In the genomic region with DNA sequence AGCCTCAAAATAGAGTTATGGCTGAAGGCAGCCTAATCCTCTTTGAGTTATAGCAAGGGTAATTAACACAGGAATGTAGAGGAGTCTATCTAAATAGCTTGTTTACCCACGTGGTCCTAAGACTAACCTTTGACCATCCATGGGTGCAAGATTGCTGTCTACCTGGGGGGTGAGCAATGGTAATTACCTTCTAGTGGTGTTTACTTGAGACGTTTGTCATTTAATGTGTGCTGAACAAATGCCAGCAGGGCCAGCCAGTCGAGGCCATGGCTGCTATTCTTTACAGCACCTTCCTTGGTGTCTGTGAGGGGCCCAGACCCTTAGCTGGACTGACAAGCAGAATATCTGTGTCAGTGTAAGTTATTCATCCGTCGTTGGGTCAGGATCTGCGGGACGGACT, we compare ENCODE assay signal across 27 cellular contexts.
"Had no signal": no experiment of that assay in that cellular context is flagged by ENCODE, and none has a peak within 500 bp of the region (broad histone marks: within the 10 kb centered on the region; RNA-seq: fewer than 3 reads in every experiment).

No MANE protein-coding gene starts in this region.

- DNase-seq: activated CD4-positive, alpha-beta T cell treated with anti-CD3 and anti-CD28 coated beads for 4 hours; activated CD4-positive, alpha-beta T cell treated with anti-CD3 and anti-CD28 coated beads, Interleukin-2, amount 50 U/mL, for 4 hours; activated effector memory CD4-positive, alpha-beta T cell treated with Interleukin-2 at 50 U/mL for 16 hours; activated naive CD4-positive, alpha-beta T cell treated with Interleukin-2 at 50 U/mL for 16 hours; activated T-cell treated with anti-CD3 and anti-CD28 coated beads for 4 hours; anterior cingulate cortex; brain microvascular endothelial cell; cortex of kidney; effector memory CD8-positive, alpha-beta T cell; heart left ventricle; lower lobe of right lung; mesenchymal stem cell; posterior cingulate gyrus; sigmoid colon; stimulated activated CD4-positive, alpha-beta T cell treated with anti-CD3 and anti-CD28 coated beads, Interleukin-15, amount 100 ng/mL, for 24 hours; stimulated activated CD4-positive, alpha-beta T cell treated with anti-CD3 and anti-CD28 coated beads, Interleukin-2, amount 100 ng/mL, for 24 hours; stimulated activated naive B cell treated with anti-CD40 and anti-IgM and Interleukin-4, amounts not matched to agents 10 μg/mL and 1 μg/mL and 100 μg/mL, for 72 hours; stomach; T-helper 1 cell; thyroid gland; upper lobe of right lung had no signal

- ATAC-seq: effector memory CD8-positive, alpha-beta T cell; gastroesophageal sphincter; heart left ventricle; left lung; lower lobe of right lung; natural killer cell treated with Interleukin-12 subunit alpha and Interleukin-12 subunit beta and Interleukin-15 and Interleukin-18, amount 100 ng/mL, for 72 hours; stimulated activated naive B cell treated with anti-CD40 and anti-IgM and Interleukin-4, amounts not matched to agents 10 μg/mL and 1 μg/mL and 100 μg/mL, for 72 hours; upper lobe of right lung had no signal

- H3K27me3 ChIP-seq: brain microvascular endothelial cell, gastroesophageal sphincter, heart left ventricle, left lung, sigmoid colon, thyroid gland, upper lobe of right lung had no signal

- H3K4me3 Mint-ChIP-seq: activated naive CD8-positive, alpha-beta T cell; effector memory CD8-positive, alpha-beta T cell; natural killer cell treated with Interleukin-12 subunit alpha and Interleukin-12 subunit beta and Interleukin-15 and Interleukin-18, amount 100 ng/mL, for 72 hours; stimulated activated naive B cell treated with anti-CD40 and anti-IgM and Interleukin-4, amounts not matched to agents 10 μg/mL and 1 μg/mL and 100 μg/mL, for 72 hours; T-helper 2 cell treated with Interferon-gamma antibody and Interleukin-4, amounts not matched to agents 5 μg/mL and 100 μg/mL, for 36 hours had no signal

- H3K9me3 Mint-ChIP-seq: effector memory CD8-positive, alpha-beta T cell; natural killer cell treated with Interleukin-12 subunit alpha and Interleukin-12 subunit beta and Interleukin-15 and Interleukin-18, amount 100 ng/mL, for 72 hours; stimulated activated naive B cell treated with anti-CD40 and anti-IgM and Interleukin-4, amounts not matched to agents 10 μg/mL and 1 μg/mL and 100 μg/mL, for 72 hours; T-helper 2 cell treated with Interferon-gamma antibody and Interleukin-4, amounts not matched to agents 5 μg/mL and 100 μg/mL, for 36 hours had no signal

- H3K4me3 ChIP-seq: gastroesophageal sphincter, heart left ventricle, left lung, lower lobe of right lung, sigmoid colon, stomach, thyroid gland, upper lobe of right lung had no signal

- H3K36me3 Mint-ChIP-seq: activated naive CD8-positive, alpha-beta T cell; natural killer cell treated with Interleukin-12 subunit alpha and Interleukin-12 subunit beta and Interleukin-15 and Interleukin-18, amount 100 ng/mL, for 72 hours; stimulated activated naive B cell treated with anti-CD40 and anti-IgM and Interleukin-4, amounts not matched to agents 10 μg/mL and 1 μg/mL and 100 μg/mL, for 72 hours had no signal

- H3K36me3 ChIP-seq: brain microvascular endothelial cell, gastroesophageal sphincter, heart left ventricle, left lung, lower lobe of right lung, sigmoid colon, stomach, thyroid gland, upper lobe of right lung had no signal

- H3K27me3 Mint-ChIP-seq: activated naive CD8-positive, alpha-beta T cell; effector memory CD8-positive, alpha-beta T cell had no signal

- H3K27ac ChIP-seq: gastroesophageal sphincter, heart left ventricle, left lung, lower lobe of right lung, sigmoid colon, stomach, thyroid gland, upper lobe of right lung had no signal

- H3K27ac Mint-ChIP-seq: activated naive CD8-positive, alpha-beta T cell; effector memory CD8-positive, alpha-beta T cell; natural killer cell treated with Interleukin-12 subunit alpha and Interleukin-12 subunit beta and Interleukin-15 and Interleukin-18, amount 100 ng/mL, for 72 hours; stimulated activated naive B cell treated with anti-CD40 and anti-IgM and Interleukin-4, amounts not matched to agents 10 μg/mL and 1 μg/mL and 100 μg/mL, for 72 hours; T-helper 2 cell treated with Interferon-gamma antibody and Interleukin-4, amounts not matched to agents 5 μg/mL and 100 μg/mL, for 36 hours had no signal

- FAIRE-seq: endothelial cell of umbilical vein had no signal
